ENCODE assay signal across 18 cellular contexts in genomic region chr11:126482586-126483108, GRCh38.
"Had no signal": no experiment of that assay in that cellular context is flagged by ENCODE, and none has a peak within 500 bp of the region (broad histone marks: within the 10 kb centered on the region; RNA-seq: fewer than 3 reads in every experiment).

No MANE protein-coding gene starts in this region.

- H3K27me3 ChIP-seq: ascending aorta, esophagus muscularis mucosa, tibial nerve had no signal

- H3K36me3 ChIP-seq: ascending aorta, cardiac muscle cell, esophagus muscularis mucosa, heart right ventricle, tibial nerve had no signal

- H3K4me3 ChIP-seq: ascending aorta, cardiac muscle cell, esophagus muscularis mucosa, heart right ventricle, tibial nerve had no signal

- H3K4me3 Mint-ChIP-seq: activated CD8-positive, alpha-beta T cell treated with anti-CD3 and anti-CD28 coated beads for 36 hours; activated naive CD8-positive, alpha-beta T cell treated with anti-CD3 and anti-CD28 coated beads, Interleukin-2, amount 50 U/mL, for 24 hours; stimulated activated naive B cell treated with anti-CD40 and anti-IgM and Interleukin-4, amounts not matched to agents 10 μg/mL and 1 μg/mL and 100 μg/mL, for 72 hours had no signal

- FAIRE-seq: colon, frontal cortex had no signal

- H2AFZ ChIP-seq: parathyroid adenoma had no signal

- H3K4me1 ChIP-seq: ascending aorta, parathyroid adenoma had no signal

- H3K27ac ChIP-seq: ascending aorta, cardiac muscle cell, esophagus muscularis mucosa, heart right ventricle, parathyroid adenoma, tibial nerve had no signal

- DNase-seq: activated CD4-positive, alpha-beta T cell treated with anti-CD3 and anti-CD28 coated beads for 4 hours; activated CD8-positive, alpha-beta memory T cell treated with anti-CD3 and anti-CD28 coated beads, Interleukin-2, amount 50 U/mL, for 4 hours; activated CD8-positive, alpha-beta T cell treated with anti-CD3 and anti-CD28 coated beads for 36 hours; activated naive CD4-positive, alpha-beta T cell treated with Interleukin-2 at 50 U/mL for 16 hours; activated naive CD8-positive, alpha-beta T cell treated with anti-CD3 and anti-CD28 coated beads, Interleukin-2, amount 50 U/mL, for 24 hours; heart right ventricle; islet precursor cell; midbrain; stimulated activated CD4-positive, alpha-beta T cell treated with anti-CD3 and anti-CD28 coated beads, Interleukin-2, amount 100 ng/mL, for 24 hours; stimulated activated naive B cell treated with anti-CD40 and anti-IgM and Interleukin-4, amounts not matched to agents 10 μg/mL and 1 μg/mL and 100 μg/mL, for 72 hours; T-helper 1 cell had no signal

- H3K9me3 Mint-ChIP-seq: activated CD8-positive, alpha-beta T cell treated with anti-CD3 and anti-CD28 coated beads for 36 hours; activated naive CD8-positive, alpha-beta T cell treated with anti-CD3 and anti-CD28 coated beads, Interleukin-2, amount 50 U/mL, for 24 hours; stimulated activated naive B cell treated with anti-CD40 and anti-IgM and Interleukin-4, amounts not matched to agents 10 μg/mL and 1 μg/mL and 100 μg/mL, for 72 hours had no signal

- H3K79me2 ChIP-seq: parathyroid adenoma had no signal

- H3K27ac Mint-ChIP-seq: activated CD8-positive, alpha-beta T cell treated with anti-CD3 and anti-CD28 coated beads for 36 hours; activated naive CD8-positive, alpha-beta T cell treated with anti-CD3 and anti-CD28 coated beads, Interleukin-2, amount 50 U/mL, for 24 hours; stimulated activated naive B cell treated with anti-CD40 and anti-IgM and Interleukin-4, amounts not matched to agents 10 μg/mL and 1 μg/mL and 100 μg/mL, for 72 hours had no signal

- H3K27me3 Mint-ChIP-seq: activated naive CD8-positive, alpha-beta T cell treated with anti-CD3 and anti-CD28 coated beads, Interleukin-2, amount 50 U/mL, for 24 hours had no signal

- ATAC-seq: activated CD8-positive, alpha-beta T cell treated with anti-CD3 and anti-CD28 coated beads for 36 hours; activated naive CD8-positive, alpha-beta T cell treated with anti-CD3 and anti-CD28 coated beads, Interleukin-2, amount 50 U/mL, for 24 hours; heart right ventricle; stimulated activated naive B cell treated with anti-CD40 and anti-IgM and Interleukin-4, amounts not matched to agents 10 μg/mL and 1 μg/mL and 100 μg/mL, for 72 hours had no signal
